ENCODE assay signal across 1 cellular context in the genomic region with DNA sequence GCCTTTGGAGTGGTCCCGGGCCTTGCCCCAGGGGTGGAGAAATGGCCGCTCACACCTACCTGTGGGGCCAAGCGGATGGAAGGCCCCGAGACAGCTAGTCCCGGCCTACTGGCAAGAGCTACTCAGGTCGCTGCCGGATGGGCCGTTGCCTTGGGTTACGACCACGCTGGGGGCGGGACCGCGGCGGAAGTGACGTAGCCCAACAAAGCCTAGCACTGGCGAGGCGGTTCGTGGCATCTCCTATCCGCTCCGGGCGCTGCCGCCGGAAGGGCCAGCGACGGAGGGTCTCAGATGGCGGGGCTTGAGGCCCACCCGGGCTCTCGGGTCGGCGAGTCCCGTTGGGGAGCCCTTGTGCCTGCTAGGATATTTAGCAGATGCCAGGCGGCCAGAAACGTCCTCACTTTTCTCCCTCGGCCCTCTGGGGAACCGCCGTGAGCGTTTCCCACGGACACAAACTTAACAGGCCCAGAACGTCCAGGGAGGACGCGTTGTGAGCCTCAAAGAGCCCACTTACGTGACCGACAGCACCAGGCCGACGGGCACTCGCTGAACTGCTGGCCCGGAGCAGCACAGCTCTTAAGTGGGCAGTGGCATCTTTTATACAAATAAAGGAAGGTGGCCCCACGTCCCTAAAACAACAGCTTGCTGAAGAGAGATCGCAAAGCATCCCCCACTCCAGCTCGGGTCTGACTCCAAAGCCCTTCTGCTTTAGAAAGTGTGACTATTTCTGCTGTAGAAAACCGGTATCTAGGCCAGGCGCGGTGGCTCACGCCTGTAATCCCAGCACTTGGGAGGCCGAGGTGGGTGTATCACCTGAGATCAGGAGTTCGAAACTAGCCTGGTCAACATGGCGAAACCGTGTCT.
A peak's percentile ranks its signal among the peaks of the same experiment; 100 is the strongest.
TF ChIP-seq lines count a peak whose summit lies in the region.

A gene with protein sequence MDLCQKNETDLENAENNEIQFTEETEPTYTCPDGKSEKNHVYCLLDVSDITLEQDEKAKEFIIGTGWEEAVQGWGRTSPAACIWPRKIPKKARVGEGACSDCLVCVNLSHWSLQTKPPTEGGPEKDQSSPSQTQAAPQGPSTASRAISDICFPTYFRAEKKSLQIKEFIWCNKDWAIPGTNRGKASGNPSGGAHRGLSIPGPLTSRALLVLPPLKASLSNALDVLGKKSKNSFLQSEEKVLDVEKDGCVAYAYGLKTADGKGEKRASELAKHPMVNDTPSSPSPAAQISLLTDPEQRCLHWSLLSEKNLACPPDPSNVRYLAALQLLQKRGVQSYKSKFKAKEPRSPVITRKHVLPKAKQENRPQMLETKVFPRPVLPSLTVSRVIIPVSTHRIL (minus strand): TSS at position 162 of the 864 bp plus-strand sequence. CDS start 13,283 bp downstream, outside the sequence.

TF ChIP-seq in GM12878, 131 proteins besides CTCF, POLR2A, EP300 and RAD21 (continued from another document):
- TF ChIP-seq ZBTB11 (CRISPR knock-in tag; IDR thresholded peaks at IDR 0.05) (peak; percentile 81), FOXM1 (IDR thresholded peaks at IDR 0.05; ENCODE audit: low read depth, low read length) (no peak), STAT1 (conservative IDR thresholded peaks at IDR 0.05) (no peak), MEF2B (IDR thresholded peaks at IDR 0.05; ENCODE audit: partially characterized antibody, poor library complexity, severe bottlenecking) (peak; percentile 56), GABPA (IDR thresholded peaks at IDR 0.05; ENCODE audit: low read depth) (peak; percentile 88), FOS (IDR thresholded peaks at IDR 0.05; ENCODE audit: borderline replicate concordance, extremely low read depth, insufficient read length) (no peak), ATF7 (IDR thresholded peaks at IDR 0.05; ENCODE audit: low read depth) (peak; percentile 78), ZBTB33 (IDR thresholded peaks at IDR 0.05) (no peak), SUZ12 (IDR thresholded peaks at IDR 0.05; ENCODE audit: unreplicated experiment) (no peak), CEBPB (IDR thresholded peaks at IDR 0.05; ENCODE audit: borderline replicate concordance in 1 of 2, low read depth in 2 of 2, low read length in 2 of 2) (no peak), JUND (IDR thresholded peaks at IDR 0.05; ENCODE audit: low read depth, low read length) (no peak), ZSCAN29 (IDR thresholded peaks at IDR 0.05) (no peak), SMAD1 (IDR thresholded peaks at IDR 0.05; ENCODE audit: low read depth, partially characterized antibody) (no peak), PKNOX1 (IDR thresholded peaks at IDR 0.05) (peak; percentile 32; the same call in 1 of the 2 replicates), DPF2 (IDR thresholded peaks at IDR 0.05) (peak; percentile 33; the same call in 1 of the 2 replicates), KAT2A (conservative IDR thresholded peaks at IDR 0.05; ENCODE audit: control insufficient read depth, low read depth, low read length) (no peak), TCF7 (IDR thresholded peaks at IDR 0.05; ENCODE audit: borderline replicate concordance) (no peak), BCL11A (IDR thresholded peaks at IDR 0.05; ENCODE audit: low read depth, low read length) (no peak), TARDBP (IDR thresholded peaks at IDR 0.05; ENCODE audit: borderline replicate concordance) (no peak; the same call in 1 of the 2 replicates), HCFC1 (IDR thresholded peaks at IDR 0.05; ENCODE audit: low read length) (peak; percentile 66; the same call in 1 of the 2 replicates), SPI1 (IDR thresholded peaks at IDR 0.05; ENCODE audit: borderline replicate concordance, insufficient read depth, low read depth, low read length) (no peak), JUNB (IDR thresholded peaks at IDR 0.05) (no peak), BMI1 (IDR thresholded peaks at IDR 0.05; ENCODE audit: borderline replicate concordance) (peak; percentile 97), ZNF622 (IDR thresholded peaks at IDR 0.05) (no peak), RFX5 (IDR thresholded peaks at IDR 0.05; ENCODE audit: low read depth, low read length) (no peak), CBX5 (IDR thresholded peaks at IDR 0.05; ENCODE audit: low read depth) (no peak), POU2F2 (IDR thresholded peaks at IDR 0.05; ENCODE audit: borderline replicate concordance, low read depth, low read length) (peak; percentile 29; the same call in 1 of the 3 replicates), PAX5 (IDR thresholded peaks at IDR 0.05; ENCODE audit: borderline replicate concordance, low read depth, low read length) (0 out of 2 replicates have a peak, but pooled peaks have one; percentile 47)
- TF ChIP-seq, protein P1, sequence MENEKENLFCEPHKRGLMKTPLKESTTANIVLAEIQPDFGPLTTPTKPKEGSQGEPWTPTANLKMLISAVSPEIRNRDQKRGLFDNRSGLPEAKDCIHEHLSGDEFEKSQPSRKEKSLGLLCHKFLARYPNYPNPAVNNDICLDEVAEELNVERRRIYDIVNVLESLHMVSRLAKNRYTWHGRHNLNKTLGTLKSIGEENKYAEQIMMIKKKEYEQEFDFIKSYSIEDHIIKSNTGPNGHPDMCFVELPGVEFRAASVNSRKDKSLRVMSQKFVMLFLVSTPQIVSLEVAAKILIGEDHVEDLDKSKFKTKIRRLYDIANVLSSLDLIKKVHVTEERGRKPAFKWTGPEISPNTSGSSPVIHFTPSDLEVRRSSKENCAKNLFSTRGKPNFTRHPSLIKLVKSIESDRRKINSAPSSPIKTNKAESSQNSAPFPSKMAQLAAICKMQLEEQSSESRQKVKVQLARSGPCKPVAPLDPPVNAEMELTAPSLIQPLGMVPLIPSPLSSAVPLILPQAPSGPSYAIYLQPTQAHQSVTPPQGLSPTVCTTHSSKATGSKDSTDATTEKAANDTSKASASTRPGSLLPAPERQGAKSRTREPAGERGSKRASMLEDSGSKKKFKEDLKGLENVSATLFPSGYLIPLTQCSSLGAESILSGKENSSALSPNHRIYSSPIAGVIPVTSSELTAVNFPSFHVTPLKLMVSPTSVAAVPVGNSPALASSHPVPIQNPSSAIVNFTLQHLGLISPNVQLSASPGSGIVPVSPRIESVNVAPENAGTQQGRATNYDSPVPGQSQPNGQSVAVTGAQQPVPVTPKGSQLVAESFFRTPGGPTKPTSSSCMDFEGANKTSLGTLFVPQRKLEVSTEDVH (IDR thresholded peaks at IDR 0.05; ENCODE audit: low read depth, partially characterized antibody), result no peak
- TF ChIP-seq, protein P2, sequence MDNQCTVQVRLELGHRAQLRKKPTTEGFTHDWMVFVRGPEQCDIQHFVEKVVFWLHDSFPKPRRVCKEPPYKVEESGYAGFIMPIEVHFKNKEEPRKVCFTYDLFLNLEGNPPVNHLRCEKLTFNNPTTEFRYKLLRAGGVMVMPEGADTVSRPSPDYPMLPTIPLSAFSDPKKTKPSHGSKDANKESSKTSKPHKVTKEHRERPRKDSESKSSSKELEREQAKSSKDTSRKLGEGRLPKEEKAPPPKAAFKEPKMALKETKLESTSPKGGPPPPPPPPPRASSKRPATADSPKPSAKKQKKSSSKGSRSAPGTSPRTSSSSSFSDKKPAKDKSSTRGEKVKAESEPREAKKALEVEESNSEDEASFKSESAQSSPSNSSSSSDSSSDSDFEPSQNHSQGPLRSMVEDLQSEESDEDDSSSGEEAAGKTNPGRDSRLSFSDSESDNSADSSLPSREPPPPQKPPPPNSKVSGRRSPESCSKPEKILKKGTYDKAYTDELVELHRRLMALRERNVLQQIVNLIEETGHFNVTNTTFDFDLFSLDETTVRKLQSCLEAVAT (IDR thresholded peaks at IDR 0.05), result no peak; the same call in 1 of the 2 replicates
